In the genomic region with DNA sequence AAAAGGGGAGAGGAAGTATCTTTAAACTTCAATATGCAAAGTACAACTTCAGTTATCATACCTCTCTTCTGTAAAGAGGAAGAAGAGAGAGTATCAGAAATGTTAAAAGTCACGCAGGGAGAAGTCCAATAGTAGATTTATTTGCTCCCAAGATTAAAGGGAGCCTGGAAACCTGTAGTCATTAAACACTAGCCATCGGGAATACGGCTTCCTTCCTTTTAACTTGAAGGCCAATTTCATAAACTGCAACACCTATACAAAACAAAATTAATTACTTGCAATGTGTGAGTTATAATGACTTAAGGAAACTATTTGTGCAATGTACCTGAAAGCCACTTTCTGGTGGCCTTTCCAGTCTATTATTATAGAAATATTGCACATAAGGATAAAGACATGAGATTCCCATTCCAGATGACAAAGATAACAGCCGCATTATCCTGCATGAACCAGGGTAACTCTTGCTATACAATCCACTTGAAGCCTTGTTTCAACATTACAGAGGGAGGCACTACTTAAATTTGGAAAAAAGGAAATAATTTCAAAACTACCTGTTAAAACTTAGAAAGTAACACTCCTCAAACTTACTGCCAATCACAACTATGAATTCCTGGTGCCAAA, we compare ENCODE assay signal across 8 cellular contexts. TPM values are rescaled to one million over a fixed set of nuclear protein-coding genes. Genes with fewer than 3 reads are reported as not detected.
DNase-seq lines count a peak whose midpoint lies in the region; ATAC-seq and TF ChIP-seq lines count a peak whose summit lies in the region.

No MANE protein-coding gene starts in this region.

- CTCF ChIA-PET in CD4-positive, alpha-beta T cell (lab: Charles Lee), result interaction anchor here (0.7 kb wide), 1 partner anchor 759 kb away, joined by 3 read pairs; no protein-coding TSS in a partner anchor
- CTCF ChIA-PET in RWPE1 (lab: Yijun Ruan, JAX), result interaction anchor here (0.7 kb wide), 1 partner anchor 223 kb away, joined by 3 read pairs; no protein-coding TSS in a partner anchor

- H3K36me3 Mint-ChIP-seq in CD4-positive, alpha-beta T cell (ENCODE audit: low read depth), result peaks cover 100% of the 10 kb centered on the region
- peaks cover 31% of the 10 kb centered on the region for H3K36me3 Mint-ChIP-seq in neural crest cell (ENCODE audit: low read depth)

- peak overlapping the region; percentile 99 for H3K27ac Mint-ChIP-seq in CD4-positive, alpha-beta T cell
- H3K27ac Mint-ChIP-seq in neural crest cell (ENCODE audit: unreplicated experiment), result no peak overlapping the region

- POLR2A ChIA-PET in CD4-positive, alpha-beta T cell (lab: Charles Lee), result interaction anchor here (0.6 to 7.1 kb wide), 51 partner anchors 7 to 812 kb away, joined by 3 to 298 read pairs (median 5); no protein-coding TSS in a partner anchor
- POLR2A ChIA-PET in RWPE1 (lab: Yijun Ruan, JAX; ENCODE audit: low non-redundant PET), result interaction anchor here (0.7 kb wide), 1 partner anchor 302 kb away, joined by 4 read pairs; no protein-coding TSS in a partner anchor

- no peak for TF ChIP-seq CTCF in CD4-positive, alpha-beta T cell (IDR thresholded peaks at IDR 0.05)
- TF ChIP-seq CTCF in neural crest cell (conservative IDR thresholded peaks at IDR 0.05) (no peak), RWPE1 (conservative IDR thresholded peaks at IDR 0.05; ENCODE audit: low read depth) (no peak)

- peaks cover 15% of the 10 kb centered on the region for H3K27me3 Mint-ChIP-seq in CD4-positive, alpha-beta T cell
- peaks cover 4% of the 10 kb centered on the region for H3K27me3 Mint-ChIP-seq in neural crest cell (ENCODE audit: low read depth)

- peak overlapping the region; percentile 100 for H3K4me3 Mint-ChIP-seq in CD4-positive, alpha-beta T cell
- H3K4me3 Mint-ChIP-seq in neural crest cell, result peak overlapping the region; percentile 99

- no peaks in the 10 kb centered on the region for H3K27me3 ChIP-seq in CD4-positive, alpha-beta T cell (ENCODE audit: control insufficient read depth, insufficient read depth, low read length)
- no peaks in the 10 kb centered on the region for H3K27me3 ChIP-seq in effector memory CD4-positive, alpha-beta T cell (replicated peaks; ENCODE audit: control insufficient read depth, insufficient read depth, low read length, poor library complexity, severe bottlenecking)

- H3K36me3 ChIP-seq in effector memory CD4-positive, alpha-beta T cell (ENCODE audit: control insufficient read depth, insufficient read depth, low read length), result peaks cover 55% of the 10 kb centered on the region

- peak overlapping the region; percentile 87 for H3K4me3 ChIP-seq in effector memory CD4-positive, alpha-beta T cell (ENCODE audit: insufficient read depth, low read depth, low read length, poor library complexity, severe bottlenecking)

- no peak for ATAC-seq in CD4-positive, alpha-beta T cell (ENCODE audit: poor library complexity)
- ATAC-seq in GM21360 (IDR thresholded peaks at IDR 0.05; ENCODE audit: unreplicated experiment), result no peak

- H3K27ac ChIP-seq in CD4-positive, alpha-beta T cell (ENCODE audit: low read depth, low read length), result peak overlapping the region; percentile 93
- peak overlapping the region; percentile 91 for H3K27ac ChIP-seq in effector memory CD4-positive, alpha-beta T cell (ENCODE audit: insufficient read depth, low read length, poor library complexity, severe bottlenecking)
- no peak overlapping the region for H3K27ac ChIP-seq in RWPE1

- peaks cover 6% of the 10 kb centered on the region for H3K4me1 ChIP-seq in effector memory CD4-positive, alpha-beta T cell (ENCODE audit: control insufficient read depth, insufficient read depth, low read length, poor library complexity, severe bottlenecking)

- H3K9me3 ChIP-seq in CD4-positive, alpha-beta T cell (ENCODE audit: control insufficient read depth, low read length), result no peaks in the 10 kb centered on the region
- H3K9me3 ChIP-seq in effector memory CD4-positive, alpha-beta T cell (ENCODE audit: control insufficient read depth, low read length), result no peaks in the 10 kb centered on the region

- intact Hi-C loops in CD4-positive, alpha-beta T cell (cut with DNase I, micrococcal nuclease), result loop anchor here (1.0 to 10.0 kb wide), 8 partner anchors 8 to 759 kb away; no protein-coding TSS in a partner anchor

- DNase-seq in CD4-positive, alpha-beta T cell, result no peak
- peak; percentile 6 for DNase-seq in MV-4-11 (lab: John Stamatoyannopoulos, UW)
- no peak for DNase-seq in effector memory CD4-positive, alpha-beta T cell
- no peak for DNase-seq in neural crest cell (ENCODE audit: low read depth, low spot score)
- no peak for DNase-seq in NK-92 treated with Interleukin-12 subunit alpha and Interleukin-12 subunit beta, amount 100 ng/mL, for 24 hours (lab: John Stamatoyannopoulos, UW)
- no peak for DNase-seq in KG1 (lab: John Stamatoyannopoulos, UW)
- DNase-seq in RWPE1 (ENCODE audit: low spot score), result no peak

- no peaks in the 10 kb centered on the region for H3K9me3 Mint-ChIP-seq in CD4-positive, alpha-beta T cell
- H3K9me3 Mint-ChIP-seq in neural crest cell, result no peaks in the 10 kb centered on the region

- peaks cover 23% of the 10 kb centered on the region for H3K4me1 Mint-ChIP-seq in CD4-positive, alpha-beta T cell (ENCODE audit: low read depth)
- peaks cover 66% of the 10 kb centered on the region for H3K4me1 Mint-ChIP-seq in neural crest cell

RNA-seq across cellular contexts. Expression of a gene that starts 4.6 kb away (rescaled TPM):
- total RNA-seq in CD4-positive, alpha-beta T cell, result 1,000 to 10,000 TPM; 1,698 to 1,774 TPM
- 95.1 and 95.7 TPM in 2 replicates for total RNA-seq in neural crest cell

Comparison
In these comparisons a context has a peak if more than half of its experiments do, and no peak if none do; other contexts are left out.
1. RNA of a gene that starts 4.6 kb away (total RNA-seq): 1,698 to 1,774 TPM in CD4-positive, alpha-beta T cell; 95.1 to 95.7 TPM in neural crest cell; every median in the first group is over 10 times any median in the second.